ENCODE assay signal across 15 cellular contexts in genomic region chr2:98515571-98515927, GRCh38.
DNase-seq lines count a peak whose midpoint lies in the region; ATAC-seq and TF ChIP-seq lines count a peak whose summit lies in the region.
"Had no signal": no experiment of that assay in that cellular context is flagged by ENCODE, and none has a peak within 500 bp of the region (broad histone marks: within the 10 kb centered on the region; RNA-seq: fewer than 3 reads in every experiment).

No MANE protein-coding gene starts in this region.

- peaks cover 6 to 37% (median 11%) of the 10 kb centered on the region in 10 experiments; a peak in 16 of 20 replicates for H3K4me1 ChIP-seq in BLaER1 treated with 17β-estradiol and CSF1 and Interleukin-3, amounts not matched to agents 10 nM and 100 nM
- peaks cover 52% of the 10 kb centered on the region for H3K4me1 ChIP-seq in KMS-11 (ENCODE audit: low read depth, poor library complexity, severe bottlenecking)
- H3K4me1 ChIP-seq in neuronal stem cell (ENCODE audit: control insufficient read depth in 2 of 2, insufficient read depth in 1 of 2, low read depth in 1 of 2, low read length in 2 of 2): peaks cover 0 to 6% of the 10 kb centered on the region in 2 donors
- H3K4me1 ChIP-seq in heart right ventricle: peaks cover 5 to 55% (median 18%) of the 10 kb centered on the region in 9 donors

- peak overlapping the region; percentile 73 for H3K18ac ChIP-seq in neuronal stem cell (ENCODE audit: low read length)

- peak overlapping the region in 6 of 11 experiments; percentile 13 to 52 (median 26); a peak in 10 of 22 replicates for H3K27ac ChIP-seq in BLaER1 treated with 17β-estradiol and CSF1 and Interleukin-3, amounts not matched to agents 10 nM and 100 nM
- H3K27ac ChIP-seq in KMS-11 (peak overlapping the region; percentile 86; the same call in 1 of the 2 replicates), neuronal stem cell (replicated peaks; ENCODE audit: low read length) (no peak overlapping the region), heart right ventricle (peak overlapping the region in 1 of 10 donors; percentile 72)
- H3K27ac ChIP-seq: RWPE1, uterus had no signal

- peaks cover 44% of the 10 kb centered on the region; the same call in 1 of the 2 replicates for H3K79me2 ChIP-seq in KMS-11 (ENCODE audit: insufficient read depth, low read depth)

- no peak overlapping the region for H3K14ac ChIP-seq in neuronal stem cell (ENCODE audit: low read length)

- H3K23ac ChIP-seq in neuronal stem cell (ENCODE audit: low read depth, low read length, poor library complexity): no peak overlapping the region

- no peak overlapping the region for H3K4me3 ChIP-seq in BLaER1 treated with 17β-estradiol and CSF1 and Interleukin-3, amounts not matched to agents 10 nM and 100 nM
- no peak overlapping the region for H3K4me3 ChIP-seq in KMS-11 (IDR thresholded peaks at IDR 0.05; ENCODE audit: insufficient read depth, low read depth, low read length)
- no peak overlapping the region for H3K4me3 ChIP-seq in choroid plexus epithelial cell (ENCODE audit: low read depth, low read length)
- no peak overlapping the region for H3K4me3 ChIP-seq in neuronal stem cell (ENCODE audit: low read length in 2 of 2)
- H3K4me3 ChIP-seq in heart right ventricle: no peak overlapping the region
- H3K4me3 ChIP-seq: ovary, uterus had no signal

- H2BK15ac ChIP-seq in neuronal stem cell (ENCODE audit: low read length): peak overlapping the region; percentile 47

- no peaks in the 10 kb centered on the region for H3K27me3 ChIP-seq in BLaER1 treated with 17β-estradiol and CSF1 and Interleukin-3, amounts not matched to agents 10 nM and 100 nM
- H3K27me3 ChIP-seq in KMS-11 (ENCODE audit: insufficient read depth, low read depth) (no peaks in the 10 kb centered on the region), neuronal stem cell (ENCODE audit: control insufficient read depth in 3 of 3, insufficient read depth in 3 of 3, low read depth in 1 of 3, low read length in 3 of 3) (no peaks in the 10 kb centered on the region), heart right ventricle (no peaks in the 10 kb centered on the region)
- H3K27me3 ChIP-seq: ovary, uterus had no signal

- no peak overlapping the region for H4K8ac ChIP-seq in neuronal stem cell (ENCODE audit: low read depth, low read length)

- no peak overlapping the region for H2AFZ ChIP-seq in KMS-11 (ENCODE audit: low read depth)
- no peak overlapping the region for H2AFZ ChIP-seq in neuronal stem cell (ENCODE audit: low read length)

- peak overlapping the region; percentile 10 for H3K4ac ChIP-seq in neuronal stem cell (ENCODE audit: low read length)

- DNase-seq in choroid plexus epithelial cell (ENCODE audit: low read depth) (peak; percentile 52), neuronal stem cell (ENCODE audit: low spot score) (no peak), kidney glomerular epithelial cell (lab: John Stamatoyannopoulos, UW) (no peak), heart right ventricle (no peak)
- DNase-seq in stimulated activated CD4-positive, alpha-beta T cell treated with anti-CD3 and anti-CD28 coated beads, Interleukin-2, amount 100 ng/mL, for 48 hours: no peak
- no peak for DNase-seq in activated naive CD4-positive, alpha-beta T cell (lab: John Stamatoyannopoulos, UW)
- DNase-seq: activated CD4-positive, CD25-positive, alpha-beta regulatory T cell; Karpas-422; NCI-H1417; stimulated activated naive CD8-positive, alpha-beta T cell treated with anti-CD3 and anti-CD28 coated beads, Interleukin-15, Interleukin-2, amounts not matched to agents 100 U/mL and 50 U/mL, for 24 hours; uterus had no signal

- no peak overlapping the region for H2BK120ac ChIP-seq in neuronal stem cell (ENCODE audit: low read depth, low read length)

- ATAC-seq in heart right ventricle: no peak

- H3K36me3 ChIP-seq in BLaER1 treated with 17β-estradiol and CSF1 and Interleukin-3, amounts not matched to agents 10 nM and 100 nM: peaks cover 8 to 30% (median 13%) of the 10 kb centered on the region in 11 experiments; a peak in 13 of 22 replicates
- H3K36me3 ChIP-seq in KMS-11 (ENCODE audit: insufficient read depth) (no peaks in the 10 kb centered on the region), neuronal stem cell (replicated peaks in 1 of 2; ENCODE audit: control insufficient read depth in 2 of 2, insufficient read depth in 2 of 2, low read length in 2 of 2) (peaks cover 2 to 3% of the 10 kb centered on the region in 2 donors), heart right ventricle (peaks cover 0 to 18% (median 0%) of the 10 kb centered on the region in 9 donors)
- H3K36me3 ChIP-seq: ovary, uterus had no signal

- H3K9ac ChIP-seq in BLaER1 treated with 17β-estradiol and CSF1 and Interleukin-3, amounts not matched to agents 10 nM and 100 nM: peak overlapping the region in 1 of 11 experiments; percentile 40; a peak in 3 of 22 replicates
- H3K9ac ChIP-seq in KMS-11 (peak overlapping the region; percentile 57; the same call in 1 of the 2 replicates), neuronal stem cell (ENCODE audit: low read depth, low read length, poor library complexity) (peak overlapping the region; percentile 9)

- no peak overlapping the region for H4K91ac ChIP-seq in neuronal stem cell (ENCODE audit: low read depth, low read length, poor library complexity)

- H2AK5ac ChIP-seq in neuronal stem cell (ENCODE audit: low read depth, low read length): no peak overlapping the region

- no peaks in the 10 kb centered on the region for H3K9me3 ChIP-seq in BLaER1 treated with 17β-estradiol and CSF1 and Interleukin-3, amounts not matched to agents 10 nM and 100 nM (replicated peaks in 1 of 11)
- H3K9me3 ChIP-seq in neuronal stem cell (replicated peaks in 1 of 2; ENCODE audit: control insufficient read depth in 2 of 2, insufficient read depth in 1 of 2, low read depth in 1 of 2, low read length in 2 of 2) (no peaks in the 10 kb centered on the region), heart right ventricle (no peaks in the 10 kb centered on the region)
- H3K9me3 ChIP-seq: ovary, uterus had no signal

- H3K79me1 ChIP-seq in neuronal stem cell (ENCODE audit: low read depth, low read length): no peaks in the 10 kb centered on the region

- H4K20me1 ChIP-seq in BLaER1 treated with 17β-estradiol and CSF1 and Interleukin-3, amounts not matched to agents 10 nM and 100 nM: peaks cover 0 to 56% (median 7%) of the 10 kb centered on the region in 11 experiments; a peak in 12 of 22 replicates
- no peaks in the 10 kb centered on the region for H4K20me1 ChIP-seq in KMS-11 (ENCODE audit: insufficient read depth)

- H3K4me2 ChIP-seq in BLaER1 treated with 17β-estradiol and CSF1 and Interleukin-3, amounts not matched to agents 10 nM and 100 nM: peak overlapping the region in 5 of 11 experiments; percentile 41 to 59 (median 51); a peak in 6 of 22 replicates
- peak overlapping the region; percentile 53; the same call in 1 of the 2 replicates for H3K4me2 ChIP-seq in KMS-11
- H3K4me2 ChIP-seq in neuronal stem cell (ENCODE audit: insufficient read depth, low read length, poor library complexity, severe bottlenecking): no peak overlapping the region

- H2BK5ac ChIP-seq in neuronal stem cell (ENCODE audit: low read length): no peak overlapping the region

- WGBS in neuronal stem cell (ENCODE audit: extremely low coverage in 2 of 2, insufficient read length in 2 of 2, insufficient replicate concordance in 1 of 2), 2 donors: no CpG with 5 or more reads among the region's 6 CpGs
- 73 to 76% methylated on average over 6 of the region's 6 CpGs for WGBS in heart right ventricle, 2 donors

- TF ChIP-seq CTCF in KMS-11 (conservative IDR thresholded peaks at IDR 0.05; ENCODE audit: low read depth, low read length): no peak
- no peak for TF ChIP-seq CTCF in choroid plexus epithelial cell (conservative IDR thresholded peaks at IDR 0.05; ENCODE audit: low read depth, low read length)
- no peak for TF ChIP-seq CTCF in heart right ventricle (IDR thresholded peaks at IDR 0.05)

- no peak overlapping the region for H2BK12ac ChIP-seq in neuronal stem cell (ENCODE audit: low read length)

- intact Hi-C loops in heart right ventricle (cut with DNase I): loop anchor here in 7 of 10 donors (5.0 to 10.0 kb wide), 4 partner anchors 42 to 103 kb away; partner anchors contain the start of gene INPP4A (in 1 of the 7)
